In the genomic region with DNA sequence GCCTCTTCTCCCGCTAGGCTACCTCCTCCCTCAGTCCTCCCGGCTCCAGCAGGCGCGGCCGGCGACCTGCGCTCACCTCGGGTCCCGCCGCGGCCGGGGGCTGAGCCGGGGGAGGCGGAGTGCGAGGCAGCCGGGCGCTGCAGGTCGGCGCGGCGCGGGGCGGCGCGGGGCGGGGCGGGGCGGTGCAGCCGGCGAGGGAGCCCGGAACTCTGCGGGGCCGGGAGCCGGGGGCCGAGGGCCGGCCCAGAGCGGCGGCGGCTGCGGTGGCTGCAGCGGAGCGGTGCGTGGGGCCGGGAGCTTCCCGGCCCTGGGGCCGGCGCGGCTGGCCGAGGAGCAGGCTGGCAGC, we compare ENCODE assay signal across 8 cellular contexts. TPM values are rescaled to one million over a fixed set of nuclear protein-coding genes. Genes with fewer than 3 reads are reported as not detected.
DNase-seq lines count a peak whose midpoint lies in the region; ATAC-seq and TF ChIP-seq lines count a peak whose summit lies in the region.

No MANE protein-coding gene starts in this region.

- TF ChIP-seq CTCF in tibial nerve (IDR thresholded peaks at IDR 0.05), result no peak

- no peaks in the 10 kb centered on the region for H3K36me3 ChIP-seq in BLaER1 treated with 17β-estradiol and CSF1 and Interleukin-3, amounts not matched to agents 10 nM and 100 nM
- H3K36me3 ChIP-seq in muscle layer of colon (ENCODE audit: insufficient read depth, low read length) (no peaks in the 10 kb centered on the region), tibial nerve (no peaks in the 10 kb centered on the region)

- peak; percentile 45 for ATAC-seq in GM19438 (IDR thresholded peaks at IDR 0.05; ENCODE audit: low read depth, unreplicated experiment)
- peak; percentile 38 for ATAC-seq in HG03442 (IDR thresholded peaks at IDR 0.05; ENCODE audit: unreplicated experiment)
- ATAC-seq in activated CD4-positive, CD25-positive, alpha-beta regulatory T cell treated with anti-CD3 and anti-CD28 coated beads, Interleukin-2, amount 50 U/mL, for 24 hours, result peak; percentile 59 to 65

- TF ChIP-seq POLR2A in tibial nerve (IDR thresholded peaks at IDR 0.05), result no peak

- H3K9me3 ChIP-seq in BLaER1 treated with 17β-estradiol and CSF1 and Interleukin-3, amounts not matched to agents 10 nM and 100 nM (replicated peaks in 1 of 11), result no peaks in the 10 kb centered on the region
- H3K9me3 ChIP-seq in muscle layer of colon (ENCODE audit: low read length) (no peaks in the 10 kb centered on the region), tibial nerve (no peaks in the 10 kb centered on the region)

- 0% methylated on average over 18 to 22 of the region's 49 CpGs for WGBS in tibial nerve, 2 donors

- peak overlapping the region; percentile 69 to 87 (median 81) for H3K27ac ChIP-seq in BLaER1 treated with 17β-estradiol and CSF1 and Interleukin-3, amounts not matched to agents 10 nM and 100 nM
- H3K27ac ChIP-seq in muscle layer of colon (ENCODE audit: low read depth, low read length) (peak overlapping the region; percentile 92), tibial nerve (peak overlapping the region; percentile 91 to 99 (median 94))

- peak overlapping the region; percentile 77 to 89 (median 82) for H3K4me3 ChIP-seq in BLaER1 treated with 17β-estradiol and CSF1 and Interleukin-3, amounts not matched to agents 10 nM and 100 nM
- H3K4me3 ChIP-seq in muscle layer of colon (ENCODE audit: low read depth in 1 of 2, low read length in 2 of 2), result peak overlapping the region; percentile 80 to 86
- peak overlapping the region; percentile 82 to 86 (median 84) for H3K4me3 ChIP-seq in tibial nerve

- TF ChIP-seq EP300 in tibial nerve (IDR thresholded peaks at IDR 0.05), result no peak

- DNase-seq in effector CD8-positive, alpha-beta T cell (lab: John Stamatoyannopoulos, UW), result peak; percentile 41
- DNase-seq in tibial nerve (ENCODE audit: low spot score in 2 of 2), result peak; percentile 15 to 17
- no peak for DNase-seq in SHP77 treated with DMSO at 0.1 percent for 48 hours (lab: John Stamatoyannopoulos, UW)

- H3K27me3 ChIP-seq in BLaER1 treated with 17β-estradiol and CSF1 and Interleukin-3, amounts not matched to agents 10 nM and 100 nM, result no peaks in the 10 kb centered on the region
- no peaks in the 10 kb centered on the region for H3K27me3 ChIP-seq in muscle layer of colon (ENCODE audit: control insufficient read depth in 1 of 2, insufficient read depth in 2 of 2, low read length in 2 of 2)
- no peaks in the 10 kb centered on the region for H3K27me3 ChIP-seq in tibial nerve

- peak overlapping the region; percentile 76 to 95 (median 89) for H3K4me2 ChIP-seq in BLaER1 treated with 17β-estradiol and CSF1 and Interleukin-3, amounts not matched to agents 10 nM and 100 nM

- H4K20me1 ChIP-seq in BLaER1 treated with 17β-estradiol and CSF1 and Interleukin-3, amounts not matched to agents 10 nM and 100 nM, result peaks cover 0 to 35% (median 11%) of the 10 kb centered on the region in 11 experiments; a peak in 8 of 22 replicates

- H3K9ac ChIP-seq in BLaER1 treated with 17β-estradiol and CSF1 and Interleukin-3, amounts not matched to agents 10 nM and 100 nM, result peak overlapping the region; percentile 78 to 89 (median 86)
- H3K9ac ChIP-seq in muscle layer of colon (ENCODE audit: low read length), result no peak overlapping the region

- H3K4me1 ChIP-seq in BLaER1 treated with 17β-estradiol and CSF1 and Interleukin-3, amounts not matched to agents 10 nM and 100 nM, result peaks cover 14 to 25% (median 19%) of the 10 kb centered on the region in 10 experiments
- H3K4me1 ChIP-seq in muscle layer of colon (ENCODE audit: insufficient read depth, low read length), result peaks cover 47% of the 10 kb centered on the region
- H3K4me1 ChIP-seq in tibial nerve, result peaks cover 0 to 38% (median 14%) of the 10 kb centered on the region in 4 donors

RNA-seq across cellular contexts. Expression of a gene that starts 0.4 kb away (rescaled TPM):
- total RNA-seq in tibial nerve, result 10 to 100 TPM; 19.2 to 24.7 (median 22.8) TPM
